In genomic region chr6:14984454-14984853, GRCh38 we compare ENCODE assay signal across 10 cellular contexts.
DNase-seq lines count a peak whose midpoint lies in the region; ATAC-seq and TF ChIP-seq lines count a peak whose summit lies in the region.
"Had no signal": no experiment of that assay in that cellular context is flagged by ENCODE, and none has a peak within 500 bp of the region (broad histone marks: within the 10 kb centered on the region; RNA-seq: fewer than 3 reads in every experiment).

No MANE protein-coding gene starts in this region.

- DNase-seq in DMS79 treated with DMSO at 0.1 percent for 48 hours (lab: John Stamatoyannopoulos, UW) (peak; percentile 43), Peyer's patch (peak in 2 of 3 donors; percentile 79 to 89), glutamatergic neuron (no peak), renal cortical epithelial cell (ENCODE audit: low read depth) (peak; percentile 25), glomerular visceral epithelial cell (ENCODE audit: extremely low spot score) (no peak), ureter (ENCODE audit: low spot score) (no peak)
- no peak for DNase-seq in activated CD4-positive, alpha-beta memory T cell treated with anti-CD3 and anti-CD28 coated beads for 36 hours
- DNase-seq: effector CD8-positive, alpha-beta T cell had no signal

- peaks cover 0 to 18% (median 1%) of the 10 kb centered on the region in 4 donors for H3K4me1 ChIP-seq in Peyer's patch

- H3K36me3 ChIP-seq in Peyer's patch, result no peaks in the 10 kb centered on the region

- no peak overlapping the region for H3K4me3 ChIP-seq in Peyer's patch

- no peak overlapping the region for H3K4me3 Mint-ChIP-seq in glutamatergic neuron (ENCODE audit: unreplicated experiment)
- H3K4me3 Mint-ChIP-seq in activated CD4-positive, alpha-beta memory T cell treated with anti-CD3 and anti-CD28 coated beads for 36 hours, result no peak overlapping the region
- H3K4me3 Mint-ChIP-seq: T-helper 2 cell treated with Interferon-gamma antibody and Interleukin-4, amounts not matched to agents 5 μg/mL and 100 μg/mL, for 36 hours had no signal

- POLR2A ChIA-PET in activated CD4-positive, alpha-beta memory T cell treated with anti-CD3 and anti-CD28 coated beads for 36 hours (lab: Charles Lee), result no interaction called here

- CTCF ChIA-PET in activated CD4-positive, alpha-beta memory T cell treated with anti-CD3 and anti-CD28 coated beads for 36 hours (lab: Charles Lee), result no interaction called here

- H3K9me3 Mint-ChIP-seq in glutamatergic neuron (ENCODE audit: unreplicated experiment), result peaks cover 7% of the 10 kb centered on the region
- no peaks in the 10 kb centered on the region for H3K9me3 Mint-ChIP-seq in activated CD4-positive, alpha-beta memory T cell treated with anti-CD3 and anti-CD28 coated beads for 36 hours
- H3K9me3 Mint-ChIP-seq: T-helper 2 cell treated with Interferon-gamma antibody and Interleukin-4, amounts not matched to agents 5 μg/mL and 100 μg/mL, for 36 hours had no signal

- ATAC-seq in GM18858 (IDR thresholded peaks at IDR 0.05; ENCODE audit: unreplicated experiment), result no peak

- H3K9me3 ChIP-seq in Peyer's patch, result no peaks in the 10 kb centered on the region

- no peak for TF ChIP-seq CTCF in Peyer's patch (IDR thresholded peaks at IDR 0.05)
- no peak for TF ChIP-seq CTCF in glutamatergic neuron (IDR thresholded peaks at IDR 0.05; ENCODE audit: partially characterized antibody, unreplicated experiment)

- peak in 1 of 2 donors; percentile 44 for TF ChIP-seq POLR2A in Peyer's patch (IDR thresholded peaks at IDR 0.05)

- peak overlapping the region; percentile 79 for H3K27ac Mint-ChIP-seq in glutamatergic neuron (ENCODE audit: unreplicated experiment)
- no peak overlapping the region for H3K27ac Mint-ChIP-seq in activated CD4-positive, alpha-beta memory T cell treated with anti-CD3 and anti-CD28 coated beads for 36 hours
- H3K27ac Mint-ChIP-seq: T-helper 2 cell treated with Interferon-gamma antibody and Interleukin-4, amounts not matched to agents 5 μg/mL and 100 μg/mL, for 36 hours had no signal

- H3K27me3 Mint-ChIP-seq in glutamatergic neuron (ENCODE audit: unreplicated experiment), result peaks cover 5% of the 10 kb centered on the region
- peaks cover 6% of the 10 kb centered on the region for H3K27me3 Mint-ChIP-seq in activated CD4-positive, alpha-beta memory T cell treated with anti-CD3 and anti-CD28 coated beads for 36 hours

- no peaks in the 10 kb centered on the region for H3K27me3 ChIP-seq in Peyer's patch

- H3K36me3 Mint-ChIP-seq in glutamatergic neuron (ENCODE audit: unreplicated experiment), result no peaks in the 10 kb centered on the region
- H3K36me3 Mint-ChIP-seq in activated CD4-positive, alpha-beta memory T cell treated with anti-CD3 and anti-CD28 coated beads for 36 hours, result no peaks in the 10 kb centered on the region

- H3K4me1 Mint-ChIP-seq in glutamatergic neuron (ENCODE audit: low read depth, unreplicated experiment), result peaks cover 28% of the 10 kb centered on the region
- H3K4me1 Mint-ChIP-seq in activated CD4-positive, alpha-beta memory T cell treated with anti-CD3 and anti-CD28 coated beads for 36 hours (ENCODE audit: low read depth), result peaks cover 4% of the 10 kb centered on the region

- peak overlapping the region in 3 of 4 donors; percentile 21 to 92 (median 58) for H3K27ac ChIP-seq in Peyer's patch

- intact Hi-C loops in activated CD4-positive, alpha-beta memory T cell treated with anti-CD3 and anti-CD28 coated beads for 36 hours (cut with micrococcal nuclease), result no loop called here

Comparison
In these comparisons a context has a peak if more than half of its experiments do, and no peak if none do; other contexts are left out.
1. DNase-seq: peak in DMS79 treated with DMSO at 0.1 percent for 48 hours (single experiment), Peyer's patch (2 of 3) and renal cortical epithelial cell (single experiment); none in glutamatergic neuron (single experiment), activated CD4-positive, alpha-beta memory T cell treated with anti-CD3 and anti-CD28 coated beads for 36 hours (single experiment), glomerular visceral epithelial cell (single experiment) and ureter (single experiment).